Comparison of ENCODE assay signal across 8 cellular contexts in genomic region chr10:93465806-93466675, GRCh38. TPM values are rescaled to one million over a fixed set of nuclear protein-coding genes. Genes with fewer than 3 reads are reported as not detected.
DNase-seq lines count a peak whose midpoint lies in the region; ATAC-seq and TF ChIP-seq lines count a peak whose summit lies in the region.

No MANE protein-coding gene starts in this region.

- 16 to 26% methylated on average over 5 to 8 of the region's 8 CpGs for WGBS in tibial nerve, 2 donors

- no peaks in the 10 kb centered on the region for H3K27me3 Mint-ChIP-seq in natural killer cell treated with Interleukin-12 subunit alpha and Interleukin-12 subunit beta and Interleukin-15 and Interleukin-18, amount 100 ng/mL, for 72 hours

- TF ChIP-seq CTCF in tibial nerve (IDR thresholded peaks at IDR 0.05), result no peak

- no peak for ATAC-seq in natural killer cell treated with Interleukin-12 subunit alpha and Interleukin-12 subunit beta and Interleukin-15 and Interleukin-18, amount 100 ng/mL, for 72 hours
- ATAC-seq in HG02642 (IDR thresholded peaks at IDR 0.05; ENCODE audit: poor library complexity, unreplicated experiment) (no peak), GM19395 (IDR thresholded peaks at IDR 0.05; ENCODE audit: unreplicated experiment) (no peak)

- peak overlapping the region; percentile 74 to 91 (median 83) for H3K27ac ChIP-seq in tibial nerve

- peaks cover 0 to 87% (median 48%) of the 10 kb centered on the region in 4 donors for H3K4me1 ChIP-seq in tibial nerve

- H3K36me3 Mint-ChIP-seq in natural killer cell treated with Interleukin-12 subunit alpha and Interleukin-12 subunit beta and Interleukin-15 and Interleukin-18, amount 100 ng/mL, for 72 hours, result no peaks in the 10 kb centered on the region

- in situ Hi-C loops in T47D (cut with HindIII; ENCODE audit: low pct_unique_long_range_greater_than_20kb, low sequenced_read_pairs), result no loop called here

- H3K9me3 ChIP-seq in tibial nerve, result no peaks in the 10 kb centered on the region

- H3K9me3 Mint-ChIP-seq in natural killer cell treated with Interleukin-12 subunit alpha and Interleukin-12 subunit beta and Interleukin-15 and Interleukin-18, amount 100 ng/mL, for 72 hours, result no peaks in the 10 kb centered on the region

- DNase-seq in Ammon's horn (ENCODE audit: low spot score), result peak; percentile 43
- peak; percentile 81 for DNase-seq in NCI-H1694 (lab: John Stamatoyannopoulos, UW)
- peak; percentile 72 to 99 for DNase-seq in T47D (ENCODE audit: low read depth in 1 of 2, low spot score in 1 of 2)
- DNase-seq in left kidney (ENCODE audit: low read depth, low spot score), result peak; percentile 50
- peak; percentile 64 to 68 for DNase-seq in tibial nerve (ENCODE audit: low spot score in 2 of 2)
- no peak for DNase-seq in natural killer cell treated with Interleukin-12 subunit alpha and Interleukin-12 subunit beta and Interleukin-15 and Interleukin-18, amount 100 ng/mL, for 72 hours (ENCODE audit: low spot score)

- H3K27ac Mint-ChIP-seq in natural killer cell treated with Interleukin-12 subunit alpha and Interleukin-12 subunit beta and Interleukin-15 and Interleukin-18, amount 100 ng/mL, for 72 hours, result no peak overlapping the region

- TF ChIP-seq POLR2A in tibial nerve (IDR thresholded peaks at IDR 0.05), result no peak

- TF ChIP-seq EP300 in tibial nerve (IDR thresholded peaks at IDR 0.05), result peak in 1 of 2 donors; percentile 62

- no peak overlapping the region for H3K4me3 ChIP-seq in tibial nerve

- no peaks in the 10 kb centered on the region for H3K27me3 ChIP-seq in tibial nerve

- H3K4me1 Mint-ChIP-seq in natural killer cell treated with Interleukin-12 subunit alpha and Interleukin-12 subunit beta and Interleukin-15 and Interleukin-18, amount 100 ng/mL, for 72 hours (ENCODE audit: low read depth in 2 of 2), result peaks cover 4 to 16% of the 10 kb centered on the region in 2 donors

- H3K4me3 Mint-ChIP-seq in natural killer cell treated with Interleukin-12 subunit alpha and Interleukin-12 subunit beta and Interleukin-15 and Interleukin-18, amount 100 ng/mL, for 72 hours, result no peak overlapping the region

- H3K36me3 ChIP-seq in tibial nerve, result no peaks in the 10 kb centered on the region

RNA-seq across cellular contexts. Expression of gene MYOF, which starts 16.1 kb away (rescaled TPM):
- 10 to 100 TPM; 39.6 to 70.4 (median 59.2) TPM for total RNA-seq in tibial nerve
- 10 to 100 TPM in 1 of 2 donors, under 1 TPM in 1; 0.57 to 15.8 TPM for total RNA-seq in natural killer cell treated with Interleukin-12 subunit alpha and Interleukin-12 subunit beta and Interleukin-15 and Interleukin-18, amount 100 ng/mL, for 72 hours

RNA-seq across cellular contexts. Expression of gene CEP55, which starts 30.4 kb away (rescaled TPM):
- 1 to 10 TPM in 1 of 4 donors, under 1 TPM in 1, not detected in 2; 0.63 to 5.7 TPM for total RNA-seq in tibial nerve
- total RNA-seq in natural killer cell treated with Interleukin-12 subunit alpha and Interleukin-12 subunit beta and Interleukin-15 and Interleukin-18, amount 100 ng/mL, for 72 hours, result 10 to 100 TPM; 23.7 to 45.7 TPM
